ENCODE assay signal across 26 cellular contexts in the genomic region with DNA sequence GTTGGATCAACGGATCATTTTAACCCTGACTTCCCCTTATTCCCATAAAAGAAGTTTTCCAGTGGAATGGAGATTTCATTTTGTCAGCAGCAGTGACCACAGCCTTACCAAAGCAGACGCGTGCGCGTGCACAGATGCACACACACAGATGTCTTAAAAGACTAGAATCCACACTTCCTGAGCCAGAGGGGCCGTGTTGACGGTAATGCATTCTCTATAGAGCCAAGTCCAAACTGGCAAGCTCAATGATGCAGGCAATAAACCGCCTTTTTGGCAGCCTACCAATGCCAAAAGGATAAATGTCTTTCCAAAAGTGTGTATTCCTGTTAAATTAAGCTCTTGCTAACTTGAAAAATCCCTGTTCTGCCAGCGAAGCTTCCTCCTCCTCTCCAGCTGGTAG. TPM values are rescaled to one million over a fixed set of nuclear protein-coding genes. Genes with fewer than 3 reads are reported as not detected.
DNase-seq lines count a peak whose midpoint lies in the region; ATAC-seq and TF ChIP-seq lines count a peak whose summit lies in the region.
"Had no signal": no experiment of that assay in that cellular context is flagged by ENCODE, and none has a peak within 500 bp of the region (broad histone marks: within the 10 kb centered on the region; RNA-seq: fewer than 3 reads in every experiment).

No MANE protein-coding gene starts in this region.

- DNase-seq in NCI-H748 (lab: John Stamatoyannopoulos, UW; ENCODE audit: unreplicated experiment) (peak; percentile 43), NCI-H748 treated with DMSO at 0.1 percent for 48 hours (lab: John Stamatoyannopoulos, UW) (no peak), SK-N-MC (ENCODE audit: low read depth, low spot score) (no peak), inferior parietal cortex (ENCODE audit: extremely low spot score) (peak; percentile 40), esophagus squamous epithelium (lab: John Stamatoyannopoulos, UW) (no peak), right cardiac atrium (no peak)
- DNase-seq in activated CD4-positive, alpha-beta T cell treated with anti-CD3 and anti-CD28 coated beads, Interleukin-2, amount 50 U/mL, for 4 hours, result no peak
- DNase-seq: activated B cell treated with CpG ODN at 0.5 μM for 24 hours; activated CD4-positive, alpha-beta T cell treated with anti-CD3 and anti-CD28 coated beads, Interleukin-2, amount 50 U/mL, for 48 hours; activated CD8-positive, alpha-beta memory T cell treated with anti-CD3 and anti-CD28 coated beads, Interleukin-2, amount 50 U/mL, for 4 hours; aorta; Caco-2; head of caudate nucleus; OCI-M1; upper lobe of right lung had no signal

- no peaks in the 10 kb centered on the region for H3K4me1 ChIP-seq in esophagus squamous epithelium
- no peaks in the 10 kb centered on the region for H3K4me1 ChIP-seq in right cardiac atrium (ENCODE audit: control insufficient read depth, insufficient read depth, low read length)
- H3K4me1 ChIP-seq: Caco-2, upper lobe of right lung had no signal

- H3K27ac ChIP-seq in SK-N-MC (no peak overlapping the region), esophagus squamous epithelium (no peak overlapping the region), right cardiac atrium (ENCODE audit: low read length) (no peak overlapping the region)
- H3K27ac ChIP-seq: BLaER1 treated with 17β-estradiol and CSF1 and Interleukin-3, amounts not matched to agents 10 nM and 100 nM; upper lobe of right lung had no signal

- 25 to 46% methylated on average over 2 to 9 of the region's 9 CpGs for WGBS in esophagus squamous epithelium, 2 donors
- WGBS in right cardiac atrium, result 85% methylated on average over 9 of the region's 9 CpGs

- intact Hi-C loops in esophagus squamous epithelium (cut with DNase I), result no loop called here
- intact Hi-C loops in right cardiac atrium (cut with DNase I), result no loop called here

- H3K27me3 ChIP-seq in esophagus squamous epithelium (no peaks in the 10 kb centered on the region), right cardiac atrium (ENCODE audit: control insufficient read depth, insufficient read depth) (no peaks in the 10 kb centered on the region)
- H3K27me3 ChIP-seq: BLaER1 treated with 17β-estradiol and CSF1 and Interleukin-3, amounts not matched to agents 10 nM and 100 nM; upper lobe of right lung had no signal

- H3K36me3 ChIP-seq in SK-N-MC (ENCODE audit: insufficient read depth, low read length) (no peaks in the 10 kb centered on the region), esophagus squamous epithelium (peaks cover 0 to 48% (median 0%) of the 10 kb centered on the region in 3 donors)
- H3K36me3 ChIP-seq: upper lobe of right lung had no signal

- H3K4me3 ChIP-seq in SK-N-MC (peak overlapping the region; percentile 3; the same call in 1 of the 2 replicates), esophagus squamous epithelium (no peak overlapping the region), right cardiac atrium (ENCODE audit: low read length) (no peak overlapping the region)
- H3K4me3 ChIP-seq: BLaER1 treated with 17β-estradiol and CSF1 and Interleukin-3, amounts not matched to agents 10 nM and 100 nM; dorsolateral prefrontal cortex; upper lobe of right lung had no signal

- TF ChIP-seq POLR2A in esophagus squamous epithelium (IDR thresholded peaks at IDR 0.05), result no peak

- no peaks in the 10 kb centered on the region for H3K9me3 ChIP-seq in SK-N-MC (ENCODE audit: low read depth, low read length)
- no peaks in the 10 kb centered on the region for H3K9me3 ChIP-seq in esophagus squamous epithelium
- H3K9me3 ChIP-seq in right cardiac atrium (ENCODE audit: control insufficient read depth, low read length), result no peaks in the 10 kb centered on the region
- H3K9me3 ChIP-seq: Caco-2, upper lobe of right lung had no signal

- no peak overlapping the region for H3K9ac ChIP-seq in SK-N-MC (ENCODE audit: insufficient read length)
- H3K9ac ChIP-seq: BLaER1 treated with 17β-estradiol and CSF1 and Interleukin-3, amounts not matched to agents 10 nM and 100 nM had no signal

- no peak for TF ChIP-seq CTCF in esophagus squamous epithelium (IDR thresholded peaks at IDR 0.05)

- no peak for ATAC-seq in GM21390 (IDR thresholded peaks at IDR 0.05; ENCODE audit: unreplicated experiment)
- no peak for ATAC-seq in right cardiac atrium
- ATAC-seq: activated naive CD4-positive, alpha-beta T cell treated with anti-CD3 and anti-CD28 coated beads, Interleukin-2, amount 50 U/mL, for 72 hours; Right ventricle myocardium inferior; upper lobe of right lung had no signal

RNA-seq across cellular contexts. Expression of gene CLDN34, which starts 18.8 kb away (rescaled TPM):
- total RNA-seq in esophagus squamous epithelium (1 to 10 TPM in 2 of 4 donors, under 1 TPM in 1, not detected in 1; 0.26 to 3.1 (median 1.7) TPM), right cardiac atrium (under 1 TPM in 3 of 4 donors, not detected in 1; 0.23 to 0.42 (median 0.36) TPM)
- not detected for polyA plus RNA-seq in right cardiac atrium
- total RNA-seq: activated B cell treated with CpG ODN at 0.5 μM for 24 hours; activated naive CD4-positive, alpha-beta T cell treated with anti-CD3 and anti-CD28 coated beads, Interleukin-2, amount 50 U/mL, for 72 hours; activated T-helper 2 cell treated with anti-CD3 and anti-CD28 coated beads, Interferon-gamma antibody, Interleukin-2, Interleukin-4, amounts not matched to agents 10 μg/mL and 5 μg/mL and 100 μg/mL, durations not matched to agents 14 hours and 24 hours and 36 hours; Caco-2; Daoy; fibroblast of villous mesenchyme; Right ventricle myocardium inferior; skeletal muscle tissue had no signal
- polyA plus RNA-seq: aorta, IgD-negative memory B cell, neural cell had no signal

Comparison
In these comparisons a context has a peak if more than half of its experiments do, and no peak if none do; other contexts are left out.
1. DNase-seq: peak in NCI-H748 (single experiment) and inferior parietal cortex (single experiment); none in NCI-H748 treated with DMSO at 0.1 percent for 48 hours (single experiment), SK-N-MC (single experiment), esophagus squamous epithelium (single experiment), right cardiac atrium (0 of 3) and activated CD4-positive, alpha-beta T cell treated with anti-CD3 and anti-CD28 coated beads, Interleukin-2, amount 50 U/mL, for 4 hours (0 of 2).